ENCODE assay signal across 1 cellular context in the genomic region with DNA sequence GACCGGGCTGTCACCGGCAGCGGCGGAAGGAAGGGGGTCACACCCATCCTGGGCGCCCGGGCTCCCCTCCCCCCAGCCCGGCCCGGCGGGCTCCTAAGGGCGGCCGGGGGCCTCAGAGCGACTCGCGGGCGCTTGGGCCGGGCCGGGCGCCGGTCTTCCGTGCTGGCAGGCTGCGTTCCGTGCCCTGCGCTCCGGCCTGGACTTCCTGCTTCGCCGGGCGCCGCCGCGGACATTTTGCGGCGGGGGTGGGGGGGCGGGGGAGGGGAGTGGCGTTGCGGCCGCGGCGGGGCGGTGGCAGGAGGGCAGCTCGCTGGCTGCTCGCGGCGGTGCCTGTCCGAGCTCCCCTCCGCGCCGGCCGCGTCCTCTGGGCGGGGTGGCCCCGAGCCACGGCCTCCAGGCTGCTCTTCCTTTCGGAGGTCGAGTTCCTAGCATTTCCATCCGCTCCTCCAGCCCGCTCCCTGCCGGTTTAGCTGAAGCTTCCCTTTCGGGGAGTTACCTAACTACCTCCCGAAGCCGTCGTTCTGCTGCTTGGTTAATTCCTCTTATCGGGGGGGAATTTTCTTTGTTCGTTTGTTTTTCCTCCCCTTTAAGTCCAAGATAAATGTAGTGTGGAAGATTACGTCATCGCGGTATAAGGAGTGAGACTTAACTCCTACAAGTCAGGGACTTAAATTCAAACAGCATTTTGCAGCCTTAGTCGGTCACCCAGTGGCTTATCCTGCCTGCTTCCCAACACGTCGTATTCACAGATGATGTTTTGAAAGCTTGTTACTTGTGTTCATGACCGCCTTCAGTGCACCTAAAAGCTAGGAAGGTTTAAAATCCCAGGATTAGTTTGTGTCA.
A peak's percentile ranks its signal among the peaks of the same experiment; 100 is the strongest.
TF ChIP-seq lines count a peak whose summit lies in the region.

No MANE protein-coding gene starts in this region.

TF ChIP-seq in HEK293, 187 proteins besides CTCF, POLR2A, EP300 and RAD21 (continued from another document and continues in another):
- TF ChIP-seq ZNF366 (tag by site-specific recombination; conservative IDR thresholded peaks at IDR 0.05) (peak; percentile 59; the same call in 1 of the 2 replicates), ZNF10 (tag by site-specific recombination; IDR thresholded peaks at IDR 0.05) (no peak), ZNF37A (tag by site-specific recombination; IDR thresholded peaks at IDR 0.05) (no peak), ZNF837 (tag by site-specific recombination; IDR thresholded peaks at IDR 0.05) (no peak), ZNF548 (tag by site-specific recombination; IDR thresholded peaks at IDR 0.05) (no peak), ZIC2 (tag by site-specific recombination; IDR thresholded peaks at IDR 0.05) (no peak), MEIS1 (CRISPR knock-in tag; IDR thresholded peaks at IDR 0.05; ENCODE audit: borderline replicate concordance) (no peak), ZBTB21 (tag by site-specific recombination; IDR thresholded peaks at IDR 0.05) (peak; percentile 72), ZNF677 (tag by site-specific recombination; IDR thresholded peaks at IDR 0.05) (no peak), SCRT2 (tag by site-specific recombination; IDR thresholded peaks at IDR 0.05) (peak; percentile 65; the same call in 1 of the 2 replicates), KLF16 (tag by site-specific recombination; IDR thresholded peaks at IDR 0.05) (peak; percentile 81; the same call in 1 of the 2 replicates), ZNF214 (tag by site-specific recombination; IDR thresholded peaks at IDR 0.05; ENCODE audit: borderline replicate concordance) (no peak), ZFP69B (tag by site-specific recombination; IDR thresholded peaks at IDR 0.05) (0 out of 2 replicates have a peak, but pooled peaks have one; percentile 50), YY1 (tag by site-specific recombination; IDR thresholded peaks at IDR 0.05) (no peak), ZNF404 (tag by site-specific recombination; IDR thresholded peaks at IDR 0.05) (no peak), ZNF48 (tag by site-specific recombination; IDR thresholded peaks at IDR 0.05) (no peak), ZNF76 (tag by site-specific recombination; IDR thresholded peaks at IDR 0.05; ENCODE audit: borderline replicate concordance, low read depth) (no peak; the same call in 1 of the 2 replicates), HOXA7 (CRISPR knock-in tag; IDR thresholded peaks at IDR 0.05; ENCODE audit: borderline replicate concordance) (no peak), ZNF138 (tag by site-specific recombination; IDR thresholded peaks at IDR 0.05; ENCODE audit: borderline replicate concordance) (no peak), ZNF341 (tag by site-specific recombination; IDR thresholded peaks at IDR 0.05; ENCODE audit: low read depth) (peak; percentile 98), KLF9 (tag by site-specific recombination; IDR thresholded peaks at IDR 0.05; ENCODE audit: low read depth) (no peak; the same call in 1 of the 2 replicates), ZFP37 (tag by site-specific recombination; IDR thresholded peaks at IDR 0.05) (peak; percentile 73; the same call in 1 of the 2 replicates), ZNF16 (tag by site-specific recombination; IDR thresholded peaks at IDR 0.05; ENCODE audit: low read depth) (no peak), SP3 (tag by site-specific recombination; IDR thresholded peaks at IDR 0.05) (no peak), ZBTB17 (tag by site-specific recombination; IDR thresholded peaks at IDR 0.05) (peak; percentile 61), YY2 (tag by site-specific recombination; IDR thresholded peaks at IDR 0.05) (no peak), ZNF426 (tag by site-specific recombination; IDR thresholded peaks at IDR 0.05) (no peak), ZNF311 (tag by site-specific recombination; IDR thresholded peaks at IDR 0.05; ENCODE audit: borderline replicate concordance) (no peak), ZFP41 (tag by site-specific recombination; IDR thresholded peaks at IDR 0.05; ENCODE audit: borderline replicate concordance) (no peak), ZNF843 (tag by site-specific recombination; IDR thresholded peaks at IDR 0.05) (0 out of 2 replicates have a peak, but pooled peaks have one; percentile 47), ZNF561 (tag by site-specific recombination; IDR thresholded peaks at IDR 0.05; ENCODE audit: borderline replicate concordance) (peak; percentile 38; the same call in 1 of the 2 replicates), KLF8 (tag by site-specific recombination; IDR thresholded peaks at IDR 0.05) (peak; percentile 62), ZBTB1 (tag by site-specific recombination; IDR thresholded peaks at IDR 0.05) (no peak), SP7 (tag by site-specific recombination; IDR thresholded peaks at IDR 0.05) (peak; percentile 81)
- TF ChIP-seq, protein P1, sequence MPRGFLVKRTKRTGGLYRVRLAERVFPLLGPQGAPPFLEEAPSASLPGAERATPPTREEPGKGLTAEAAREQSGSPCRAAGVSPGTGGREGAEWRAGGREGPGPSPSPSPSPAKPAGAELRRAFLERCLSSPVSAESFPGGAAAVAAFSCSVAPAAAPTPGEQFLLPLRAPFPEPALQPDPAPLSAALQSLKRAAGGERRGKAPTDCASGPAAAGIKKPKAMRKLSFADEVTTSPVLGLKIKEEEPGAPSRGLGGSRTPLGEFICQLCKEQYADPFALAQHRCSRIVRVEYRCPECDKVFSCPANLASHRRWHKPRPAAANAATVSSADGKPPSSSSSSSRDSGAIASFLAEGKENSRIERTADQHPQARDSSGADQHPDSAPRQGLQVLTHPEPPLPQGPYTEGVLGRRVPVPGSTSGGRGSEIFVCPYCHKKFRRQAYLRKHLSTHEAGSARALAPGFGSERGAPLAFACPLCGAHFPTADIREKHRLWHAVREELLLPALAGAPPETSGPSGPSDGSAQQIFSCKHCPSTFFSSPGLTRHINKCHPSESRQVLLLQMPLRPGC (tag by site-specific recombination; IDR thresholded peaks at IDR 0.05) = 0 out of 2 replicates have a peak, but pooled peaks have one; percentile 42
- TF ChIP-seq, protein P2, sequence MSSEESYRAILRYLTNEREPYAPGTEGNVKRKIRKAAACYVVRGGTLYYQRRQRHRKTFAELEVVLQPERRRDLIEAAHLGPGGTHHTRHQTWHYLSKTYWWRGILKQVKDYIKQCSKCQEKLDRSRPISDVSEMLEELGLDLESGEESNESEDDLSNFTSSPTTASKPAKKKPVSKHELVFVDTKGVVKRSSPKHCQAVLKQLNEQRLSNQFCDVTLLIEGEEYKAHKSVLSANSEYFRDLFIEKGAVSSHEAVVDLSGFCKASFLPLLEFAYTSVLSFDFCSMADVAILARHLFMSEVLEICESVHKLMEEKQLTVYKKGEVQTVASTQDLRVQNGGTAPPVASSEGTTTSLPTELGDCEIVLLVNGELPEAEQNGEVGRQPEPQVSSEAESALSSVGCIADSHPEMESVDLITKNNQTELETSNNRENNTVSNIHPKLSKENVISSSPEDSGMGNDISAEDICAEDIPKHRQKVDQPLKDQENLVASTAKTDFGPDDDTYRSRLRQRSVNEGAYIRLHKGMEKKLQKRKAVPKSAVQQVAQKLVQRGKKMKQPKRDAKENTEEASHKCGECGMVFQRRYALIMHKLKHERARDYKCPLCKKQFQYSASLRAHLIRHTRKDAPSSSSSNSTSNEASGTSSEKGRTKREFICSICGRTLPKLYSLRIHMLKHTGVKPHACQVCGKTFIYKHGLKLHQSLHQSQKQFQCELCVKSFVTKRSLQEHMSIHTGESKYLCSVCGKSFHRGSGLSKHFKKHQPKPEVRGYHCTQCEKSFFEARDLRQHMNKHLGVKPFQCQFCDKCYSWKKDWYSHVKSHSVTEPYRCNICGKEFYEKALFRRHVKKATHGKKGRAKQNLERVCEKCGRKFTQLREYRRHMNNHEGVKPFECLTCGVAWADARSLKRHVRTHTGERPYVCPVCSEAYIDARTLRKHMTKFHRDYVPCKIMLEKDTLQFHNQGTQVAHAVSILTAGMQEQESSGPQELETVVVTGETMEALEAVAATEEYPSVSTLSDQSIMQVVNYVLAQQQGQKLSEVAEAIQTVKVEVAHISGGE (tag by site-specific recombination; conservative IDR thresholded peaks at IDR 0.05; ENCODE audit: low read depth) = peak; percentile 33; the same call in 1 of the 2 replicates
- TF ChIP-seq, protein P3, sequence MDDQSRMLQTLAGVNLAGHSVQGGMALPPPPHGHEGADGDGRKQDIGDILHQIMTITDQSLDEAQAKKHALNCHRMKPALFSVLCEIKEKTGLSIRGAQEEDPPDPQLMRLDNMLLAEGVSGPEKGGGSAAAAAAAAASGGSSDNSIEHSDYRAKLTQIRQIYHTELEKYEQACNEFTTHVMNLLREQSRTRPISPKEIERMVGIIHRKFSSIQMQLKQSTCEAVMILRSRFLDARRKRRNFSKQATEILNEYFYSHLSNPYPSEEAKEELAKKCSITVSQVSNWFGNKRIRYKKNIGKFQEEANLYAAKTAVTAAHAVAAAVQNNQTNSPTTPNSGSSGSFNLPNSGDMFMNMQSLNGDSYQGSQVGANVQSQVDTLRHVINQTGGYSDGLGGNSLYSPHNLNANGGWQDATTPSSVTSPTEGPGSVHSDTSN (CRISPR knock-in tag; IDR thresholded peaks at IDR 0.05) = no peak
- TF ChIP-seq, protein P4, sequence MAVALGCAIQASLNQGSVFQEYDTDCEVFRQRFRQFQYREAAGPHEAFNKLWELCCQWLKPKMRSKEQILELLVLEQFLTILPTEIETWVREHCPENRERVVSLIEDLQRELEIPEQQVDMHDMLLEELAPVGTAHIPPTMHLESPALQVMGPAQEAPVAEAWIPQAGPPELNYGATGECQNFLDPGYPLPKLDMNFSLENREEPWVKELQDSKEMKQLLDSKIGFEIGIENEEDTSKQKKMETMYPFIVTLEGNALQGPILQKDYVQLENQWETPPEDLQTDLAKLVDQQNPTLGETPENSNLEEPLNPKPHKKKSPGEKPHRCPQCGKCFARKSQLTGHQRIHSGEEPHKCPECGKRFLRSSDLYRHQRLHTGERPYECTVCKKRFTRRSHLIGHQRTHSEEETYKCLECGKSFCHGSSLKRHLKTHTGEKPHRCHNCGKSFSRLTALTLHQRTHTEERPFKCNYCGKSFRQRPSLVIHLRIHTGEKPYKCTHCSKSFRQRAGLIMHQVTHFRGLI (tag by site-specific recombination; IDR thresholded peaks at IDR 0.05) = 0 out of 2 replicates have a peak, but pooled peaks have one; percentile 28
- TF ChIP-seq, protein P5, sequence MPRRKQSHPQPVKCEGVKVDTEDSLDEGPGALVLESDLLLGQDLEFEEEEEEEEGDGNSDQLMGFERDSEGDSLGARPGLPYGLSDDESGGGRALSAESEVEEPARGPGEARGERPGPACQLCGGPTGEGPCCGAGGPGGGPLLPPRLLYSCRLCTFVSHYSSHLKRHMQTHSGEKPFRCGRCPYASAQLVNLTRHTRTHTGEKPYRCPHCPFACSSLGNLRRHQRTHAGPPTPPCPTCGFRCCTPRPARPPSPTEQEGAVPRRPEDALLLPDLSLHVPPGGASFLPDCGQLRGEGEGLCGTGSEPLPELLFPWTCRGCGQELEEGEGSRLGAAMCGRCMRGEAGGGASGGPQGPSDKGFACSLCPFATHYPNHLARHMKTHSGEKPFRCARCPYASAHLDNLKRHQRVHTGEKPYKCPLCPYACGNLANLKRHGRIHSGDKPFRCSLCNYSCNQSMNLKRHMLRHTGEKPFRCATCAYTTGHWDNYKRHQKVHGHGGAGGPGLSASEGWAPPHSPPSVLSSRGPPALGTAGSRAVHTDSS (tag by site-specific recombination; IDR thresholded peaks at IDR 0.05) = peak; percentile 8; the same call in 1 of the 2 replicates
- TF ChIP-seq, protein P6, sequence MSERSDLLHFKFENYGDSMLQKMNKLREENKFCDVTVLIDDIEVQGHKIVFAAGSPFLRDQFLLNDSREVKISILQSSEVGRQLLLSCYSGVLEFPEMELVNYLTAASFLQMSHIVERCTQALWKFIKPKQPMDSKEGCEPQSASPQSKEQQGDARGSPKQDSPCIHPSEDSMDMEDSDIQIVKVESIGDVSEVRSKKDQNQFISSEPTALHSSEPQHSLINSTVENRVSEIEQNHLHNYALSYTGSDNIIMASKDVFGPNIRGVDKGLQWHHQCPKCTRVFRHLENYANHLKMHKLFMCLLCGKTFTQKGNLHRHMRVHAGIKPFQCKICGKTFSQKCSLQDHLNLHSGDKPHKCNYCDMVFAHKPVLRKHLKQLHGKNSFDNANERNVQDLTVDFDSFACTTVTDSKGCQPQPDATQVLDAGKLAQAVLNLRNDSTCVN (tag by site-specific recombination; optimal IDR thresholded peaks at IDR 0.05) = no peak
- TF ChIP-seq, protein P7, sequence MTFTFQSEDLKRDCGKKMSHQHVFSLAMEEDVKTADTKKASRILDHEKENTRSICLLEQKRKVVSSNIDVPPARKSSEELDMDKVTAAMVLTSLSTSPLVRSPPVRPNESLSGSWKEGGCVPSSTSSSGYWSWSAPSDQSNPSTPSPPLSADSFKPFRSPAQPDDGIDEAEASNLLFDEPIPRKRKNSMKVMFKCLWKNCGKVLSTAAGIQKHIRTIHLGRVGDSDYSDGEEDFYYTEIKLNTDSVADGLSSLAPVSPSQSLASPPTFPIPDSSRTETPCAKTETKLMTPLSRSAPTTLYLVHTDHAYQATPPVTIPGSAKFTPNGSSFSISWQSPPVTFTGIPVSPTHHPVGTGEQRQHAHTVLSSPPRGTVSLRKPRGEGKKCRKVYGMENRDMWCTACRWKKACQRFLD (tag by site-specific recombination; IDR thresholded peaks at IDR 0.05) = no peak
- TF ChIP-seq, protein P8, sequence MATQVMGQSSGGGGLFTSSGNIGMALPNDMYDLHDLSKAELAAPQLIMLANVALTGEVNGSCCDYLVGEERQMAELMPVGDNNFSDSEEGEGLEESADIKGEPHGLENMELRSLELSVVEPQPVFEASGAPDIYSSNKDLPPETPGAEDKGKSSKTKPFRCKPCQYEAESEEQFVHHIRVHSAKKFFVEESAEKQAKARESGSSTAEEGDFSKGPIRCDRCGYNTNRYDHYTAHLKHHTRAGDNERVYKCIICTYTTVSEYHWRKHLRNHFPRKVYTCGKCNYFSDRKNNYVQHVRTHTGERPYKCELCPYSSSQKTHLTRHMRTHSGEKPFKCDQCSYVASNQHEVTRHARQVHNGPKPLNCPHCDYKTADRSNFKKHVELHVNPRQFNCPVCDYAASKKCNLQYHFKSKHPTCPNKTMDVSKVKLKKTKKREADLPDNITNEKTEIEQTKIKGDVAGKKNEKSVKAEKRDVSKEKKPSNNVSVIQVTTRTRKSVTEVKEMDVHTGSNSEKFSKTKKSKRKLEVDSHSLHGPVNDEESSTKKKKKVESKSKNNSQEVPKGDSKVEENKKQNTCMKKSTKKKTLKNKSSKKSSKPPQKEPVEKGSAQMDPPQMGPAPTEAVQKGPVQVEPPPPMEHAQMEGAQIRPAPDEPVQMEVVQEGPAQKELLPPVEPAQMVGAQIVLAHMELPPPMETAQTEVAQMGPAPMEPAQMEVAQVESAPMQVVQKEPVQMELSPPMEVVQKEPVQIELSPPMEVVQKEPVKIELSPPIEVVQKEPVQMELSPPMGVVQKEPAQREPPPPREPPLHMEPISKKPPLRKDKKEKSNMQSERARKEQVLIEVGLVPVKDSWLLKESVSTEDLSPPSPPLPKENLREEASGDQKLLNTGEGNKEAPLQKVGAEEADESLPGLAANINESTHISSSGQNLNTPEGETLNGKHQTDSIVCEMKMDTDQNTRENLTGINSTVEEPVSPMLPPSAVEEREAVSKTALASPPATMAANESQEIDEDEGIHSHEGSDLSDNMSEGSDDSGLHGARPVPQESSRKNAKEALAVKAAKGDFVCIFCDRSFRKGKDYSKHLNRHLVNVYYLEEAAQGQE (tag by site-specific recombination; IDR thresholded peaks at IDR 0.05) = no peak
